Comparison of ENCODE assay signal across 12 cellular contexts in the genomic region with DNA sequence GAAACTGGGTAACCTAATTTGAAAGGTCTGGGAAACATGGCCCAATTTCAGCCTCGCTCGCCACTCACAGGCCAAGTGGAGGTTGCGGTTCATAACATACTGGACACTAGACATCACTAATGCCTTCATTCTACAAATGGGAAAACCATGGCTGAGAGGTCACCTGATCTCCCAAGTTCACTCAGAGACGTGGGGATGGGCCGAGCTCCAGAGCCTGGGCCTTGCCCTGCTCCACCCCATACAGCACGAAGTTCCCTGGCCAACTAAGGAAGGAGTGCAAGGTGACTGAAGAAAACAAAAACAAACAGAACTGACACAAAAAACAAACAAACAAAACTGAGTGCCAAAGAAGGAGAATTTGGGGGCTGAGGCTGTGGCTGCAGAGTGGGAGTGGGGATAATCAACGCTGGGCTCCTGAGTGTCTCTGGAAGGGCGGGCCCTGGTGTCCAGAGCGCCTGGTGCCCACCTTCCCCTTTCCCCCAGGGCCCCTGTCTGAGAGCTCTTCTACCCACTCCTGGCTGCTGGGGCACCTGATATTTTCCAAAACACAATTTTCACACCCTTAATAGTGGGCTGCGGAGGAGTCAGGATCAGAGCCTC. TPM values are rescaled to one million over a fixed set of nuclear protein-coding genes. Genes with fewer than 3 reads are reported as not detected.
DNase-seq lines count a peak whose midpoint lies in the region; ATAC-seq and TF ChIP-seq lines count a peak whose summit lies in the region.
"Had no signal": no experiment of that assay in that cellular context is flagged by ENCODE, and none has a peak within 500 bp of the region (broad histone marks: within the 10 kb centered on the region; RNA-seq: fewer than 3 reads in every experiment).

No MANE protein-coding gene starts in this region.

- no peak for TF ChIP-seq CTCF in chondrocyte (IDR thresholded peaks at IDR 0.05)

- ATAC-seq in activated naive CD8-positive, alpha-beta T cell treated with anti-CD3 and anti-CD28 coated beads, Interleukin-2, amount 10 ng/mL, durations not matched to agents 7 days and 5 days (ENCODE audit: low read depth): no peak
- no peak for ATAC-seq in activated naive CD8-positive, alpha-beta T cell treated with anti-CD3 and anti-CD28 coated beads, Interleukin-2, amount 50 U/mL, for 24 hours
- ATAC-seq in stimulated activated effector memory CD8-positive, alpha-beta T cell treated with anti-CD3 and anti-CD28 coated beads, Interleukin-12 subunit alpha, Interleukin-12 subunit beta, amount 100 ng/mL, for 72 hours: no peak

- no peak overlapping the region for H3K4me3 Mint-ChIP-seq in activated naive CD8-positive, alpha-beta T cell treated with anti-CD3 and anti-CD28 coated beads, Interleukin-2, amount 10 ng/mL, durations not matched to agents 7 days and 5 days
- H3K4me3 Mint-ChIP-seq in activated naive CD8-positive, alpha-beta T cell treated with anti-CD3 and anti-CD28 coated beads, Interleukin-2, amount 50 U/mL, for 24 hours: no peak overlapping the region
- H3K4me3 Mint-ChIP-seq in chondrocyte (ENCODE audit: unreplicated experiment): no peak overlapping the region
- H3K4me3 Mint-ChIP-seq in stimulated activated effector memory CD8-positive, alpha-beta T cell treated with anti-CD3 and anti-CD28 coated beads, Interleukin-12 subunit alpha, Interleukin-12 subunit beta, amount 100 ng/mL, for 72 hours: no peak overlapping the region

- no peak for DNase-seq in activated naive CD8-positive, alpha-beta T cell treated with anti-CD3 and anti-CD28 coated beads, Interleukin-2, amount 10 ng/mL, durations not matched to agents 7 days and 5 days
- DNase-seq in activated naive CD8-positive, alpha-beta T cell treated with anti-CD3 and anti-CD28 coated beads, Interleukin-2, amount 50 U/mL, for 24 hours: no peak
- DNase-seq in chondrocyte (ENCODE audit: low spot score) (no peak), myocyte (ENCODE audit: low read depth) (peak; percentile 51), NCI-H2171 (lab: John Stamatoyannopoulos, UW) (no peak), C1 segment of cervical spinal cord (lab: John Stamatoyannopoulos, UW) (no peak), RPMI8226 (no peak)
- no peak for DNase-seq in stimulated activated effector memory CD8-positive, alpha-beta T cell treated with anti-CD3 and anti-CD28 coated beads, Interleukin-12 subunit alpha, Interleukin-12 subunit beta, amount 100 ng/mL, for 72 hours (ENCODE audit: low spot score in 2 of 2)
- DNase-seq: activated effector memory CD4-positive, alpha-beta T cell treated with Interleukin-2 at 50 U/mL for 16 hours; stimulated activated CD8-positive, alpha-beta memory T cell treated with anti-CD3 and anti-CD28 coated beads, Interleukin-4, amount 100 ng/mL, for 48 hours; T-helper 17 cell; upper lobe of left lung had no signal

- POLR2A ChIA-PET in activated naive CD8-positive, alpha-beta T cell treated with anti-CD3 and anti-CD28 coated beads, Interleukin-2, amount 10 ng/mL, durations not matched to agents 7 days and 5 days (lab: Charles Lee): interaction anchor here (1.3 to 2.4 kb wide), 6 partner anchors 7 to 57 kb away, joined by 3 to 24 read pairs (median 6); a partner anchor contains a TSS

- H3K27me3 Mint-ChIP-seq in activated naive CD8-positive, alpha-beta T cell treated with anti-CD3 and anti-CD28 coated beads, Interleukin-2, amount 10 ng/mL, durations not matched to agents 7 days and 5 days: peaks cover 5% of the 10 kb centered on the region
- H3K27me3 Mint-ChIP-seq in activated naive CD8-positive, alpha-beta T cell treated with anti-CD3 and anti-CD28 coated beads, Interleukin-2, amount 50 U/mL, for 24 hours: peaks cover 3% of the 10 kb centered on the region
- peaks cover 6% of the 10 kb centered on the region for H3K27me3 Mint-ChIP-seq in chondrocyte (ENCODE audit: low read depth)
- H3K27me3 Mint-ChIP-seq: T-helper 17 cell had no signal

- H3K27ac Mint-ChIP-seq in activated naive CD8-positive, alpha-beta T cell treated with anti-CD3 and anti-CD28 coated beads, Interleukin-2, amount 10 ng/mL, durations not matched to agents 7 days and 5 days: peak overlapping the region; percentile 70
- no peak overlapping the region for H3K27ac Mint-ChIP-seq in activated naive CD8-positive, alpha-beta T cell treated with anti-CD3 and anti-CD28 coated beads, Interleukin-2, amount 50 U/mL, for 24 hours
- H3K27ac Mint-ChIP-seq in chondrocyte (ENCODE audit: unreplicated experiment): peak overlapping the region; percentile 27
- H3K27ac Mint-ChIP-seq in stimulated activated effector memory CD8-positive, alpha-beta T cell treated with anti-CD3 and anti-CD28 coated beads, Interleukin-12 subunit alpha, Interleukin-12 subunit beta, amount 100 ng/mL, for 72 hours: peak overlapping the region; percentile 14

- peaks cover 24% of the 10 kb centered on the region for H3K4me1 Mint-ChIP-seq in activated naive CD8-positive, alpha-beta T cell treated with anti-CD3 and anti-CD28 coated beads, Interleukin-2, amount 10 ng/mL, durations not matched to agents 7 days and 5 days
- peaks cover 14% of the 10 kb centered on the region for H3K4me1 Mint-ChIP-seq in activated naive CD8-positive, alpha-beta T cell treated with anti-CD3 and anti-CD28 coated beads, Interleukin-2, amount 50 U/mL, for 24 hours
- peaks cover 34% of the 10 kb centered on the region for H3K4me1 Mint-ChIP-seq in chondrocyte (ENCODE audit: low read depth)
- H3K4me1 Mint-ChIP-seq in stimulated activated effector memory CD8-positive, alpha-beta T cell treated with anti-CD3 and anti-CD28 coated beads, Interleukin-12 subunit alpha, Interleukin-12 subunit beta, amount 100 ng/mL, for 72 hours: peaks cover 11% of the 10 kb centered on the region

- H3K36me3 Mint-ChIP-seq in activated naive CD8-positive, alpha-beta T cell treated with anti-CD3 and anti-CD28 coated beads, Interleukin-2, amount 10 ng/mL, durations not matched to agents 7 days and 5 days: no peaks in the 10 kb centered on the region
- no peaks in the 10 kb centered on the region for H3K36me3 Mint-ChIP-seq in activated naive CD8-positive, alpha-beta T cell treated with anti-CD3 and anti-CD28 coated beads, Interleukin-2, amount 50 U/mL, for 24 hours (ENCODE audit: low read depth)
- H3K36me3 Mint-ChIP-seq in chondrocyte (ENCODE audit: low read depth): no peaks in the 10 kb centered on the region
- no peaks in the 10 kb centered on the region for H3K36me3 Mint-ChIP-seq in stimulated activated effector memory CD8-positive, alpha-beta T cell treated with anti-CD3 and anti-CD28 coated beads, Interleukin-12 subunit alpha, Interleukin-12 subunit beta, amount 100 ng/mL, for 72 hours

- H3K9me3 Mint-ChIP-seq in activated naive CD8-positive, alpha-beta T cell treated with anti-CD3 and anti-CD28 coated beads, Interleukin-2, amount 10 ng/mL, durations not matched to agents 7 days and 5 days: no peaks in the 10 kb centered on the region
- no peaks in the 10 kb centered on the region for H3K9me3 Mint-ChIP-seq in activated naive CD8-positive, alpha-beta T cell treated with anti-CD3 and anti-CD28 coated beads, Interleukin-2, amount 50 U/mL, for 24 hours
- no peaks in the 10 kb centered on the region for H3K9me3 Mint-ChIP-seq in chondrocyte (ENCODE audit: low read depth)
- H3K9me3 Mint-ChIP-seq in stimulated activated effector memory CD8-positive, alpha-beta T cell treated with anti-CD3 and anti-CD28 coated beads, Interleukin-12 subunit alpha, Interleukin-12 subunit beta, amount 100 ng/mL, for 72 hours: no peaks in the 10 kb centered on the region

RNA-seq across cellular contexts. Expression of a gene that starts 46.5 kb away (rescaled TPM):
- 10 to 100 TPM; 81.6 to 90.6 TPM for total RNA-seq in activated naive CD8-positive, alpha-beta T cell treated with anti-CD3 and anti-CD28 coated beads, Interleukin-2, amount 10 ng/mL, durations not matched to agents 7 days and 5 days
- total RNA-seq in chondrocyte (2.9 to 4.6 TPM (median 4.3 TPM) in 3 replicates), myocyte (0.99 and 1.2 TPM in 2 replicates)
- 0.19 TPM for polyA plus RNA-seq in myocyte (2012)

Comparison
In these comparisons a context has a peak if more than half of its experiments do, and no peak if none do; other contexts are left out.
1. RNA of a gene that starts 46.5 kb away (total RNA-seq): 81.6 to 90.6 TPM in activated naive CD8-positive, alpha-beta T cell treated with anti-CD3 and anti-CD28 coated beads, Interleukin-2, amount 10 ng/mL, durations not matched to agents 7 days and 5 days; 2.9 to 4.6 TPM in chondrocyte and 0.99 to 1.2 TPM in myocyte; every median in the first group is over 10 times any median in the second.